26 cellular contexts compared by ENCODE assay signal in the genomic region with DNA sequence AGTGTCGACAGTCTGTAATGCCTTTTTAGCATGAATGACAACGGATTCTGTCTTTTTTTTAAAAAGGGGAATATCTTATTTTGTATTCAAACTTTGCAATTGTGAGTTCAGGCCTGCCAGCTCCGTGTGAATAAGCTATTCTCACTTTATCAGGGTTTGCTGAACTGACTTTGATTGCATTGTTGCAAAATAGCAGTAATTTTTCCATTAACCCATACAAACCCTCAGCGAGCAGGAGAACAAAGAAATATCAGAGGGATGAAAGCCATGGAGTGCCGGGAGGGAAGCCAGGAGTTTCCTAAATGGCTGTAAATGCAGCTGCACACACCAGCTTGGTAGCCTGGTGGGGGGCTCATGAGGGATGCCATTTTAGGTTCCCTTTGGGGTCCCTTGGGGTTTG.
DNase-seq lines count a peak whose midpoint lies in the region; FAIRE-seq and TF ChIP-seq lines count a peak whose summit lies in the region.
"Had no signal": no experiment of that assay in that cellular context is flagged by ENCODE, and none has a peak within 500 bp of the region (broad histone marks: within the 10 kb centered on the region; RNA-seq: fewer than 3 reads in every experiment).

No MANE protein-coding gene starts in this region.

- peaks cover 2% of the 10 kb centered on the region for H3K9me3 ChIP-seq in astrocyte (ENCODE audit: insufficient read depth, low read depth, low read length)
- no peaks in the 10 kb centered on the region for H3K9me3 ChIP-seq in neural progenitor cell (ENCODE audit: low read depth)
- H3K9me3 ChIP-seq: lower lobe of right lung, thyroid gland had no signal

- H3K4me2 ChIP-seq in astrocyte (ENCODE audit: low read length) (peak overlapping the region; percentile 71), neural progenitor cell (peak overlapping the region; percentile 66)
- H3K4me2 ChIP-seq: KMS-11, PC-9 had no signal

- no peaks in the 10 kb centered on the region for H3K9me3 Mint-ChIP-seq in astrocyte (ENCODE audit: unreplicated experiment)
- no peaks in the 10 kb centered on the region for H3K9me3 Mint-ChIP-seq in neural progenitor cell
- H3K9me3 Mint-ChIP-seq: activated naive CD4-positive, alpha-beta T cell treated with anti-CD3 and anti-CD28 coated beads, Interleukin-2, amount 50 U/mL, for 24 hours; HFFc6; T-cell had no signal

- TF ChIP-seq CTCF in astrocyte (IDR thresholded peaks at IDR 0.05; ENCODE audit: insufficient read depth, low read depth, low read length), result no peak
- TF ChIP-seq CTCF in neural progenitor cell (IDR thresholded peaks at IDR 0.05), result no peak

- H2AFZ ChIP-seq in astrocyte (ENCODE audit: low read depth, low read length) (no peak overlapping the region), neural progenitor cell (replicated peaks) (no peak overlapping the region)
- H2AFZ ChIP-seq: PC-9 had no signal

- no peak overlapping the region for H3K27ac ChIP-seq in astrocyte (ENCODE audit: low read depth, low read length)
- no peak overlapping the region for H3K27ac ChIP-seq in neural progenitor cell
- H3K27ac ChIP-seq: KMS-11, lower lobe of right lung, PC-9, thyroid gland had no signal

- no peaks in the 10 kb centered on the region for H3F3A ChIP-seq in neural progenitor cell (ENCODE audit: low read depth)

- H3K9ac ChIP-seq in astrocyte (ENCODE audit: low read length) (no peak overlapping the region), neural progenitor cell (no peak overlapping the region)
- H3K9ac ChIP-seq: KMS-11 had no signal

- H3K27me3 ChIP-seq in astrocyte (ENCODE audit: insufficient read depth, low read length), result peaks cover 7% of the 10 kb centered on the region
- no peaks in the 10 kb centered on the region for H3K27me3 ChIP-seq in neural progenitor cell
- H3K27me3 ChIP-seq: thyroid gland had no signal

- H3K4me3 ChIP-seq in astrocyte (ENCODE audit: insufficient read depth, low read depth, low read length) (no peak overlapping the region), neural progenitor cell (no peak overlapping the region)
- H3K4me3 ChIP-seq: lower lobe of right lung, PC-9 had no signal

- H3K27ac Mint-ChIP-seq in astrocyte (ENCODE audit: unreplicated experiment) (no peak overlapping the region), neural progenitor cell (no peak overlapping the region)
- H3K27ac Mint-ChIP-seq: activated CD4-positive, alpha-beta T cell treated with anti-CD3 and anti-CD28 coated beads for 36 hours; activated naive CD4-positive, alpha-beta T cell treated with anti-CD3 and anti-CD28 coated beads, Interleukin-2, amount 50 U/mL, for 24 hours; B cell; HFFc6; T-cell had no signal

- DNase-seq in DMS79 treated with DMSO at 0.1 percent for 48 hours (lab: John Stamatoyannopoulos, UW) (peak; percentile 7), DMS79 (lab: John Stamatoyannopoulos, UW) (no peak), NCI-H128 (lab: John Stamatoyannopoulos, UW; ENCODE audit: unreplicated experiment) (peak; percentile 10), astrocyte (ENCODE audit: low read depth) (no peak), neural progenitor cell (ENCODE audit: low spot score) (no peak), retina (no peak), SIG-M5 treated with dmso at 0.1 percent for 504 hours (lab: John Stamatoyannopoulos, UW; ENCODE audit: unreplicated experiment) (no peak), NAMALWA (ENCODE audit: low spot score) (no peak)
- DNase-seq: 8988T; activated CD4-positive, alpha-beta T cell treated with anti-CD3 and anti-CD28 coated beads for 36 hours; aorta; erythroblast; HFFc6; lower lobe of right lung; PC-9; SHP77 treated with DMSO at 0.1 percent for 48 hours; stimulated activated CD4-positive, alpha-beta T cell treated with anti-CD3 and anti-CD28 coated beads, Interleukin-4, amount 100 ng/mL, for 4 hours; stimulated activated naive CD8-positive, alpha-beta T cell treated with anti-CD3 and anti-CD28 coated beads, Interleukin-15, Interleukin-2, amounts not matched to agents 100 U/mL and 50 U/mL, for 24 hours; T-cell had no signal

- H3K4me1 Mint-ChIP-seq in astrocyte (ENCODE audit: low read depth, unreplicated experiment) (peaks cover 6% of the 10 kb centered on the region), neural progenitor cell (peaks cover 77% of the 10 kb centered on the region)
- H3K4me1 Mint-ChIP-seq: activated CD4-positive, alpha-beta T cell treated with anti-CD3 and anti-CD28 coated beads for 36 hours; activated naive CD4-positive, alpha-beta T cell treated with anti-CD3 and anti-CD28 coated beads, Interleukin-2, amount 50 U/mL, for 24 hours; B cell; T-cell had no signal

- H3K4me1 ChIP-seq in astrocyte (ENCODE audit: insufficient read depth, low read length) (peaks cover 23% of the 10 kb centered on the region), neural progenitor cell (peaks cover 47% of the 10 kb centered on the region)

- no peaks in the 10 kb centered on the region for H3K36me3 Mint-ChIP-seq in astrocyte (ENCODE audit: low read depth, unreplicated experiment)
- H3K36me3 Mint-ChIP-seq in neural progenitor cell, result no peaks in the 10 kb centered on the region
- H3K36me3 Mint-ChIP-seq: activated naive CD4-positive, alpha-beta T cell treated with anti-CD3 and anti-CD28 coated beads, Interleukin-2, amount 50 U/mL, for 24 hours; T-cell had no signal

- H3K27me3 Mint-ChIP-seq in astrocyte (ENCODE audit: low read depth, unreplicated experiment) (peaks cover 26% of the 10 kb centered on the region), neural progenitor cell (ENCODE audit: insufficient read depth, low read depth) (peaks cover 9% of the 10 kb centered on the region)

- H3K79me2 ChIP-seq in astrocyte (ENCODE audit: insufficient read depth, low read length) (no peaks in the 10 kb centered on the region), neural progenitor cell (ENCODE audit: low read depth) (no peaks in the 10 kb centered on the region)

- no peak for FAIRE-seq in astrocyte (lab: Jason Lieb, UNC)
- FAIRE-seq: frontal cortex, GM12891, GM19239 had no signal

- H3K4me3 Mint-ChIP-seq in astrocyte (ENCODE audit: unreplicated experiment) (no peak overlapping the region), neural progenitor cell (peak overlapping the region; percentile 25)
- H3K4me3 Mint-ChIP-seq: activated CD4-positive, alpha-beta T cell treated with anti-CD3 and anti-CD28 coated beads for 36 hours; activated naive CD4-positive, alpha-beta T cell treated with anti-CD3 and anti-CD28 coated beads, Interleukin-2, amount 50 U/mL, for 24 hours; B cell; T-cell had no signal

- no peaks in the 10 kb centered on the region for H3K36me3 ChIP-seq in astrocyte (ENCODE audit: insufficient read depth, low read length)
- H3K36me3 ChIP-seq in neural progenitor cell, result no peaks in the 10 kb centered on the region
- H3K36me3 ChIP-seq: lower lobe of right lung, thyroid gland had no signal

- H4K20me1 ChIP-seq in astrocyte (ENCODE audit: insufficient read depth, low read length), result no peaks in the 10 kb centered on the region
- H4K20me1 ChIP-seq in neural progenitor cell (ENCODE audit: low read depth), result no peaks in the 10 kb centered on the region

Comparison
In these comparisons a context has a peak if more than half of its experiments do, and no peak if none do; other contexts are left out.
1. DNase-seq: peak in DMS79 treated with DMSO at 0.1 percent for 48 hours (single experiment) and NCI-H128 (single experiment); none in DMS79 (single experiment), astrocyte (single experiment), neural progenitor cell (single experiment), retina (single experiment), SIG-M5 treated with dmso at 0.1 percent for 504 hours (single experiment) and NAMALWA (single experiment).